Comparison of ENCODE assay signal across 3 cellular contexts in genomic region chr9:113406353-113406752, GRCh38. TPM values are rescaled to one million over a fixed set of nuclear protein-coding genes. Genes with fewer than 3 reads are reported as not detected.
"Had no signal": no experiment of that assay in that cellular context is flagged by ENCODE, and none has a peak within 500 bp of the region (broad histone marks: within the 10 kb centered on the region; RNA-seq: fewer than 3 reads in every experiment).

No MANE protein-coding gene starts in this region.

RNA-seq across cellular contexts. Expression of gene C9orf43, which starts 4.2 kb away (rescaled TPM):
- total RNA-seq: epithelial cell of proximal tubule, gastrocnemius medialis had no signal

RNA-seq across cellular contexts. Expression of gene BSPRY, which starts 57.0 kb away (rescaled TPM):
- total RNA-seq: SJSA1 had no signal
